In genomic region chr9:111348821-111349271, GRCh38 we compare ENCODE assay signal across 1 cellular context.
TF ChIP-seq lines count a peak whose summit lies in the region.

No MANE protein-coding gene starts in this region.

TF ChIP-seq in HepG2, 621 proteins besides CTCF, POLR2A, EP300 and RAD21 (continued from another document and continues in another):
- TF ChIP-seq AHDC1 (CRISPR knock-in tag; IDR thresholded peaks at IDR 0.05; ENCODE audit: borderline replicate concordance): peak; percentile 83
- TF ChIP-seq ZSCAN12 (CRISPR knock-in tag; IDR thresholded peaks at IDR 0.05): no peak
- peak; percentile 62; the same call in 1 of the 2 replicates for TF ChIP-seq NKX3-1 (CRISPR knock-in tag; IDR thresholded peaks at IDR 0.05)
- TF ChIP-seq SKIL (CRISPR knock-in tag; IDR thresholded peaks at IDR 0.05; ENCODE audit: borderline replicate concordance): 0 out of 2 replicates have a peak, but pooled peaks have one; percentile 50
- TF ChIP-seq HNF1B (CRISPR knock-in tag; IDR thresholded peaks at IDR 0.05): peak; percentile 75; the same call in 1 of the 2 replicates
- no peak for TF ChIP-seq NONO (IDR thresholded peaks at IDR 0.05)
- 0 out of 2 replicates have a peak, but pooled peaks have one; percentile 34 for TF ChIP-seq NONO (CRISPR knock-in tag; conservative IDR thresholded peaks at IDR 0.05)
- peak; percentile 84 for TF ChIP-seq SMAD3 (CRISPR knock-in tag; IDR thresholded peaks at IDR 0.05)
- TF ChIP-seq GLMP (CRISPR knock-in tag; IDR thresholded peaks at IDR 0.05; ENCODE audit: borderline replicate concordance): no peak
- no peak for TF ChIP-seq ZNF282 (IDR thresholded peaks at IDR 0.05; ENCODE audit: partially characterized antibody)
- peak; percentile 40; the same call in 1 of the 2 replicates for TF ChIP-seq TFE3 (CRISPR knock-in tag; IDR thresholded peaks at IDR 0.05)
- TF ChIP-seq ZNF317 (CRISPR knock-in tag; IDR thresholded peaks at IDR 0.05): no peak
- TF ChIP-seq ZNF652 (CRISPR knock-in tag; IDR thresholded peaks at IDR 0.05; ENCODE audit: borderline replicate concordance, low read depth): peak; percentile 20; the same call in 1 of the 2 replicates
- TF ChIP-seq THRA (CRISPR knock-in tag; IDR thresholded peaks at IDR 0.05; ENCODE audit: borderline replicate concordance): peak; percentile 54; the same call in 1 of the 2 replicates
- TF ChIP-seq TBL1XR1 (IDR thresholded peaks at IDR 0.05; ENCODE audit: borderline replicate concordance, low read length, partially characterized antibody): peak; percentile 28
- peak; percentile 53; the same call in 1 of the 2 replicates for TF ChIP-seq MED1 (CRISPR knock-in tag; IDR thresholded peaks at IDR 0.05)
- TF ChIP-seq ZNF746 (CRISPR knock-in tag; IDR thresholded peaks at IDR 0.05): no peak
- no peak for TF ChIP-seq ATF2 (CRISPR knock-in tag; IDR thresholded peaks at IDR 0.05)
- peak; percentile 79; the same call in 1 of the 2 replicates for TF ChIP-seq SOX13 (IDR thresholded peaks at IDR 0.05)
- TF ChIP-seq SOX13 (CRISPR knock-in tag; conservative IDR thresholded peaks at IDR 0.05 in 1 of 2, IDR thresholded peaks at IDR 0.05 in 1 of 2): peak in 1 of 2 experiments; percentile 91; a peak in 2 of 4 replicates
- TF ChIP-seq HNF4G (IDR thresholded peaks at IDR 0.05; ENCODE audit: borderline replicate concordance, low read depth, low read length): no peak
- no peak for TF ChIP-seq HNF4G (CRISPR knock-in tag; IDR thresholded peaks at IDR 0.05; ENCODE audit: borderline replicate concordance, low read depth)
- peak; percentile 80; the same call in 1 of the 2 replicates for TF ChIP-seq SALL1 (CRISPR knock-in tag; IDR thresholded peaks at IDR 0.05)
- no peak for TF ChIP-seq ZNF274 (CRISPR knock-in tag; IDR thresholded peaks at IDR 0.05)
- TF ChIP-seq KDM3A (CRISPR knock-in tag; IDR thresholded peaks at IDR 0.05; ENCODE audit: low read depth): no peak
- no peak for TF ChIP-seq GABPA (IDR thresholded peaks at IDR 0.05; ENCODE audit: low read depth, low read length)
- peak; percentile 41; the same call in 1 of the 2 replicates for TF ChIP-seq GABPA (CRISPR knock-in tag; IDR thresholded peaks at IDR 0.05; ENCODE audit: low read depth)
- peak; percentile 99 for TF ChIP-seq ARID3A (IDR thresholded peaks at IDR 0.05; ENCODE audit: low read depth, low read length)
- TF ChIP-seq ZNF124 (CRISPR knock-in tag; IDR thresholded peaks at IDR 0.05): no peak
- peak; percentile 15; the same call in 1 of the 2 replicates for TF ChIP-seq FOSL1 (CRISPR knock-in tag; IDR thresholded peaks at IDR 0.05; ENCODE audit: borderline replicate concordance)
- TF ChIP-seq HBP1 (CRISPR knock-in tag; IDR thresholded peaks at IDR 0.05; ENCODE audit: low read depth): no peak
- 0 out of 4 replicates have a peak, but pooled peaks of 1 of the 2 experiments have one; percentile 36 for TF ChIP-seq KLF16 (CRISPR knock-in tag; IDR thresholded peaks at IDR 0.05)
- no peak for TF ChIP-seq ZNF800 (CRISPR knock-in tag; IDR thresholded peaks at IDR 0.05)
- TF ChIP-seq TBX3 (IDR thresholded peaks at IDR 0.05; ENCODE audit: borderline replicate concordance): peak; percentile 94
- TF ChIP-seq KDM1A (CRISPR knock-in tag; IDR thresholded peaks at IDR 0.05): peak; percentile 97
